Comparison of ENCODE assay signal across 2 cellular contexts in the genomic region with DNA sequence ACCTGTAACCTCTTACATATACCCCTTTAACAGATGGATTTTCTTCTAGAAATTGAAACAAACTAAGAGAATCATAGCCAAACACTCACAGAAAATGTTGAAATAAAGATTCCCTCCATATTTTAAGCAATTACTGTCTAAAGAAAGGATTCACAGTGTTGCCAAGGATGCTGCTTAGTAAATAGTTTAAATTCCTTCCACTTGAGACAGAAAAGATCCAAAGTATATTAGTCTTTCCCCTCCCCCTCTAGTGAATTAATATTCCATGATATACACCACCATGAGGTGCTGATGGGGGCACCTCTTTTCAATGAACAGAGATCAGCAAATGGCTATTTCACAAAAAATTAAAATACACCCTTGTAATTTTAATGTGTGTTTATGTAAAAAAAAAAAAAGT.
TF ChIP-seq lines count a peak whose summit lies in the region.

No MANE protein-coding gene starts in this region.

TF ChIP-seq in IMR-90, 13 proteins besides CTCF, POLR2A, EP300 and RAD21:
- no peak for TF ChIP-seq NFE2L2 (IDR thresholded peaks at IDR 0.05; ENCODE audit: low read depth, low read length)
- no peak for TF ChIP-seq RFX5 (IDR thresholded peaks at IDR 0.05; ENCODE audit: low read depth, low read length)
- no peak for TF ChIP-seq MXI1 (IDR thresholded peaks at IDR 0.05; ENCODE audit: borderline replicate concordance, low read depth, low read length)
- no peak for TF ChIP-seq MAFK (IDR thresholded peaks at IDR 0.05; ENCODE audit: low read depth, low read length)
- TF ChIP-seq MAZ (IDR thresholded peaks at IDR 0.05; ENCODE audit: borderline replicate concordance, low read depth, low read length) = no peak
- TF ChIP-seq FOS (IDR thresholded peaks at IDR 0.05; ENCODE audit: low read depth, low read length) = no peak
- TF ChIP-seq CEBPB (IDR thresholded peaks at IDR 0.05; ENCODE audit: low read depth, low read length) = no peak
- TF ChIP-seq RCOR1 (IDR thresholded peaks at IDR 0.05; ENCODE audit: insufficient replicate concordance, low read length) = no peak
- no peak for TF ChIP-seq BHLHE40 (IDR thresholded peaks at IDR 0.05; ENCODE audit: low read depth, low read length)
- TF ChIP-seq SMC3 (IDR thresholded peaks at IDR 0.05; ENCODE audit: low read depth, low read length) = no peak
TF ChIP-seq in IMR-90: peak in this region for 0.

TF ChIP-seq in neural cell, 6 proteins besides CTCF, POLR2A, EP300 and RAD21:
- TF ChIP-seq POLR2AphosphoS5 (IDR thresholded peaks at IDR 0.05) (no peak), MXI1 (conservative IDR thresholded peaks at IDR 0.05; ENCODE audit: poor library complexity, severe bottlenecking) (no peak), SMC3 (conservative IDR thresholded peaks at IDR 0.05; ENCODE audit: poor library complexity) (no peak)
